Comparison of ENCODE assay signal across 21 cellular contexts in the genomic region with DNA sequence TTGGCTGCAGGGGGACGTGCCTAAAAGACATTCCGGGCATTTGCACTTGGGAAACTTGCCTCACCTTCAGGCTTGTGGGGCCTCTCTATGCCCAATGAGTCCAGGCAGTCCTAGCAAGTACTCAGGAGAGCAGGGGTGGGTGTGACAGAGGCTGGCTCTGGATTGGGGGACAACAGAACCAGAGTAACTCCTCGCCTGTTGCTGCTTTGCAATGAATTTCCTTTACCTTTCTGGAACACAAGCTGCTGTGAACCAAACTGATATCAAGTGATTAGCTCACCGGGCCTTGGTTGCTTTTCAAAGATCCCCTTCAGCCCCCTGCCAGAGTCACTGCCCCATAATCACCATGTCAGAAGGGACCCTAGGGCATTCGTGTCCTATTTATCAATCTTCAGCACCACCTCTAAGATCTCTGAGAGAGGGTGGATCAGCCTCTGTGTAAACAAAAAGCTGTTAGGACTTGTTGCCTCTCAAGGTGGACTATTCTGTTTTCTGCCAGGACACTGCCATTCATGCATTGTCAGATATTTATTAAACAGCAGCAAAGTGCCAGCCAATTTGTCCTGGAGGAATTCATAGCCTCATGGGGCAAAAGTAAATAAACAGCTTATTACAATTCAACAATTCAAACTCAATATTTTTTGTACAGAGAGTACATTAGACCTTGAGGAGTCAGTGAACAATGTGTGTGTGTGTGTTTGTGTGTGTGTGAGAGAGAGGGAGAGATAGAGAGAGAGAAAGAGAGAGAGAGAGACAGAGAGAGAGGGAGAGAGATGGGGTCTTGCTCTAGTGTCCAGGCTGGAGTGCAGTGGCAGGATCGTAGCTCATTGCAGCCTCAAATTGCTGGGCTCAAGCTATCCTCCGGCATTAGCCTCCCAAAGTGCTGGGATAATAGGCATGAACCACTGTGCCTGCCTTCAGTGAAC. TPM values are rescaled to one million over a fixed set of nuclear protein-coding genes. Genes with fewer than 3 reads are reported as not detected.
"Had no signal": no experiment of that assay in that cellular context is flagged by ENCODE, and none has a peak within 500 bp of the region (broad histone marks: within the 10 kb centered on the region; RNA-seq: fewer than 3 reads in every experiment).

No MANE protein-coding gene starts in this region.

- H3K36me3 ChIP-seq: right atrium auricular region had no signal

- H3K4me3 ChIP-seq: gastroesophageal sphincter, right atrium auricular region, skin epidermis, tibial nerve, vagina had no signal

- H3K27ac ChIP-seq: epithelial cell of prostate, gastroesophageal sphincter, right atrium auricular region, tibial nerve, vagina had no signal

- DNase-seq: activated B cell treated with CpG ODN at 0.5 μM for 24 hours; activated CD4-positive, alpha-beta T cell treated with anti-CD3 and anti-CD28 coated beads, Interleukin-2, amount 10 ng/mL, durations not matched to agents 7 days and 5 days; activated naive CD8-positive, alpha-beta T cell treated with anti-CD3 and anti-CD28 coated beads for 36 hours; amygdala; dermis blood vessel endothelial cell; effector memory CD8-positive, alpha-beta T cell; islet precursor cell; naive B cell; stimulated activated CD4-positive, alpha-beta T cell treated with anti-CD3 and anti-CD28 coated beads, Interleukin-15, amount 100 ng/mL, for 24 hours; stimulated activated CD4-positive, alpha-beta T cell treated with anti-CD3 and anti-CD28 coated beads, Interleukin-4, amount 100 ng/mL, for 1 hour; stimulated activated naive B cell treated with anti-CD40 and anti-IgM and Interleukin-4, amounts not matched to agents 10 μg/mL and 1 μg/mL and 100 μg/mL, for 72 hours; substantia nigra; T-helper 2 cell had no signal

- ATAC-seq: effector memory CD8-positive, alpha-beta T cell; gastroesophageal sphincter; left lobe of liver; stimulated activated naive B cell treated with anti-CD40 and anti-IgM and Interleukin-4, amounts not matched to agents 10 μg/mL and 1 μg/mL and 100 μg/mL, for 72 hours had no signal

- H3K4me1 ChIP-seq: tibial nerve had no signal

- H3K9me3 ChIP-seq: gastroesophageal sphincter, right atrium auricular region, tibial nerve, vagina had no signal

- H3K27me3 ChIP-seq: gastroesophageal sphincter, right atrium auricular region, tibial nerve, vagina had no signal

RNA-seq across cellular contexts. Expression of a gene that starts 11.3 kb away (rescaled TPM):
- total RNA-seq: activated CD4-positive, alpha-beta T cell treated with anti-CD3 and anti-CD28 coated beads, Interleukin-2, amount 10 ng/mL, durations not matched to agents 7 days and 5 days; activated T-helper 1 cell treated with anti-CD3 and anti-CD28 coated beads, Interleukin-12 subunit alpha, Interleukin-12 subunit beta, Interleukin-2, Interleukin-4 antibody, amounts not matched to agents 30 ng/mL and 10 ng/mL and 1 ng/mL, durations not matched to agents 14 hours and 24 hours and 36 hours had no signal

RNA-seq across cellular contexts. Expression of a gene that starts 19.6 kb away (rescaled TPM):
- total RNA-seq: activated T-helper 1 cell treated with anti-CD3 and anti-CD28 coated beads, Interleukin-12 subunit alpha, Interleukin-12 subunit beta, Interleukin-2, Interleukin-4 antibody, amounts not matched to agents 30 ng/mL and 10 ng/mL and 1 ng/mL, durations not matched to agents 14 hours and 24 hours and 36 hours had no signal
